In genomic region chr19:40159744-40160143, GRCh38 we compare ENCODE assay signal across 1 cellular context.
TF ChIP-seq lines count a peak whose summit lies in the region.

No MANE protein-coding gene starts in this region.

TF ChIP-seq in HepG2, 621 proteins besides CTCF, POLR2A, EP300 and RAD21 (continued from another document and continues in another):
- no peak for TF ChIP-seq GMEB2 (CRISPR knock-in tag; IDR thresholded peaks at IDR 0.05; ENCODE audit: low read depth)
- TF ChIP-seq ZNF264 (CRISPR knock-in tag; IDR thresholded peaks at IDR 0.05), result no peak
- TF ChIP-seq NR3C1 (CRISPR knock-in tag; IDR thresholded peaks at IDR 0.05), result no peak
- no peak for TF ChIP-seq DDIT3 (CRISPR knock-in tag; IDR thresholded peaks at IDR 0.05)
- no peak for TF ChIP-seq ZBED4 (CRISPR knock-in tag; IDR thresholded peaks at IDR 0.05; ENCODE audit: borderline replicate concordance)
- no peak for TF ChIP-seq ZNF737 (CRISPR knock-in tag; IDR thresholded peaks at IDR 0.05; ENCODE audit: borderline replicate concordance)
- no peak for TF ChIP-seq ZNF281 (CRISPR knock-in tag; IDR thresholded peaks at IDR 0.05; ENCODE audit: borderline replicate concordance)
- no peak for TF ChIP-seq HMGA1 (CRISPR knock-in tag; conservative IDR thresholded peaks at IDR 0.05)
- TF ChIP-seq CBX1 (IDR thresholded peaks at IDR 0.05; ENCODE audit: low read depth), result no peak
- 0 out of 2 replicates have a peak, but pooled peaks have one; percentile 48 for TF ChIP-seq ZNF772 (CRISPR knock-in tag; IDR thresholded peaks at IDR 0.05)
- no peak for TF ChIP-seq SATB2 (CRISPR knock-in tag; IDR thresholded peaks at IDR 0.05)
- TF ChIP-seq ZNF629 (CRISPR knock-in tag; conservative IDR thresholded peaks at IDR 0.05), result no peak
- no peak for TF ChIP-seq ZNF326 (CRISPR knock-in tag; IDR thresholded peaks at IDR 0.05; ENCODE audit: borderline replicate concordance)
- TF ChIP-seq GFI1 (CRISPR knock-in tag; IDR thresholded peaks at IDR 0.05; ENCODE audit: borderline replicate concordance), result no peak
- TF ChIP-seq ZNF652 (CRISPR knock-in tag; IDR thresholded peaks at IDR 0.05; ENCODE audit: borderline replicate concordance, low read depth), result no peak
- no peak for TF ChIP-seq JUN (CRISPR knock-in tag; IDR thresholded peaks at IDR 0.05)
- TF ChIP-seq ZBTB39 (CRISPR knock-in tag; IDR thresholded peaks at IDR 0.05), result no peak
- peak; percentile 32; the same call in 1 of the 2 replicates for TF ChIP-seq HMG20A (CRISPR knock-in tag; IDR thresholded peaks at IDR 0.05; ENCODE audit: borderline replicate concordance)
- TF ChIP-seq ZSCAN25 (CRISPR knock-in tag; IDR thresholded peaks at IDR 0.05), result no peak
- no peak for TF ChIP-seq ZNF292 (CRISPR knock-in tag; IDR thresholded peaks at IDR 0.05; ENCODE audit: borderline replicate concordance, low read depth)
- no peak for TF ChIP-seq PHF8 (CRISPR knock-in tag; IDR thresholded peaks at IDR 0.05)
- no peak for TF ChIP-seq ZNF816 (CRISPR knock-in tag; IDR thresholded peaks at IDR 0.05; ENCODE audit: borderline replicate concordance)
- no peak for TF ChIP-seq ZC3H13 (CRISPR knock-in tag; IDR thresholded peaks at IDR 0.05)
- TF ChIP-seq RBFOX2 (IDR thresholded peaks at IDR 0.05; ENCODE audit: low read depth, low read length), result no peak
- no peak for TF ChIP-seq DRAP1 (CRISPR knock-in tag; IDR thresholded peaks at IDR 0.05)
- TF ChIP-seq ATRX (CRISPR knock-in tag; IDR thresholded peaks at IDR 0.05; ENCODE audit: borderline replicate concordance), result no peak
- no peak for TF ChIP-seq GATAD2A (CRISPR knock-in tag; IDR thresholded peaks at IDR 0.05)
- no peak for TF ChIP-seq ZNF232 (CRISPR knock-in tag; IDR thresholded peaks at IDR 0.05; ENCODE audit: borderline replicate concordance)
- TF ChIP-seq SRSF1 (optimal IDR thresholded peaks at IDR 0.05; ENCODE audit: low read depth, low read length), result no peak
- no peak for TF ChIP-seq GABPA (IDR thresholded peaks at IDR 0.05; ENCODE audit: low read depth, low read length)
- TF ChIP-seq GABPA (CRISPR knock-in tag; IDR thresholded peaks at IDR 0.05; ENCODE audit: low read depth), result no peak
- no peak for TF ChIP-seq ZNF382 (CRISPR knock-in tag; IDR thresholded peaks at IDR 0.05; ENCODE audit: borderline replicate concordance)
- no peak for TF ChIP-seq FOXM1 (CRISPR knock-in tag; IDR thresholded peaks at IDR 0.05)
- no peak for TF ChIP-seq ETV6 (CRISPR knock-in tag; conservative IDR thresholded peaks at IDR 0.05)
- no peak for TF ChIP-seq ZNF724P (CRISPR knock-in tag; IDR thresholded peaks at IDR 0.05; ENCODE audit: borderline replicate concordance)
- TF ChIP-seq TEAD3 (CRISPR knock-in tag; optimal IDR thresholded peaks at IDR 0.05; ENCODE audit: borderline replicate concordance), result peak; percentile 53
- TF ChIP-seq ZFP36L1 (CRISPR knock-in tag; IDR thresholded peaks at IDR 0.05), result no peak
- no peak for TF ChIP-seq NFYB (CRISPR knock-in tag; IDR thresholded peaks at IDR 0.05)
- no peak for TF ChIP-seq CCAR2 (optimal IDR thresholded peaks at IDR 0.05; ENCODE audit: low read depth, low read length)
- no peak for TF ChIP-seq POGK (CRISPR knock-in tag; conservative IDR thresholded peaks at IDR 0.05)
- no peak for TF ChIP-seq SP5 (CRISPR knock-in tag; IDR thresholded peaks at IDR 0.05; ENCODE audit: borderline replicate concordance, low read depth)
- TF ChIP-seq BRD4 (CRISPR knock-in tag; IDR thresholded peaks at IDR 0.05), result no peak
- no peak for TF ChIP-seq TFAP4 (IDR thresholded peaks at IDR 0.05; ENCODE audit: borderline replicate concordance, low read depth)
- no peak for TF ChIP-seq PAX8 (CRISPR knock-in tag; IDR thresholded peaks at IDR 0.05; ENCODE audit: borderline replicate concordance)
- TF ChIP-seq PATZ1 (CRISPR knock-in tag; IDR thresholded peaks at IDR 0.05), result no peak
- TF ChIP-seq REPIN1 (CRISPR knock-in tag; IDR thresholded peaks at IDR 0.05; ENCODE audit: borderline replicate concordance, low read depth), result no peak
- TF ChIP-seq ZNF615 (CRISPR knock-in tag; IDR thresholded peaks at IDR 0.05; ENCODE audit: borderline replicate concordance), result no peak
- no peak for TF ChIP-seq FOXK2 (IDR thresholded peaks at IDR 0.05)
- no peak for TF ChIP-seq RXRA (CRISPR knock-in tag; IDR thresholded peaks at IDR 0.05)
- TF ChIP-seq SMARCC2 (IDR thresholded peaks at IDR 0.05), result no peak
- no peak for TF ChIP-seq MAFG (CRISPR knock-in tag; IDR thresholded peaks at IDR 0.05)
- no peak for TF ChIP-seq PLSCR1 (CRISPR knock-in tag; IDR thresholded peaks at IDR 0.05; ENCODE audit: borderline replicate concordance)
- TF ChIP-seq FOXC1 (CRISPR knock-in tag; IDR thresholded peaks at IDR 0.05; ENCODE audit: borderline replicate concordance), result no peak
- TF ChIP-seq ZNF225 (CRISPR knock-in tag; IDR thresholded peaks at IDR 0.05), result no peak
